ENCODE assay signal across 29 cellular contexts in the genomic region with DNA sequence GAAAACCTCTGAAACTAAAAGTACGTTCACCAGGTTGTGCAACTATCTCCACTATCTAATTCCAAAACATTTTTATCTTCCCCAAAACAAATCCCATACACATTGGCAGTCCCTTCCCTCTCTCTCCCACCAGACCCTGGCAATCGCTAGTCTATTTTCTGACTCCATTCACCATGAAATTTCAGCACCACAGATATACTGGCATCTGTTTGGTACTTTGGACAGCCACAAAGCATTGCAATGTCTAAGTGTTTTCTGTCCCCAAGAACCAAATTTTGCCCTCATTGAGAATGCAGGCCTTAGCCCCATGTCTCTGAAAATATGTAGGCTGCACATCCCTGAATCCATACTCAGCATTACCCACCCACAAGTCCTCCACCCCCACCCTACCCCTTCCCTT.
"Had no signal": no experiment of that assay in that cellular context is flagged by ENCODE, and none has a peak within 500 bp of the region (broad histone marks: within the 10 kb centered on the region; RNA-seq: fewer than 3 reads in every experiment).

No MANE protein-coding gene starts in this region.

- H3K9me3 ChIP-seq: body of pancreas, Peyer's patch had no signal

- H3K27me3 ChIP-seq: body of pancreas, Peyer's patch had no signal

- DNase-seq: activated CD4-positive, alpha-beta memory T cell treated with anti-CD3 and anti-CD28 coated beads, Interleukin-2, amount 10 ng/mL, durations not matched to agents 7 days and 5 days; activated CD4-positive, alpha-beta T cell treated with anti-CD3 and anti-CD28 coated beads for 1 hour; activated CD4-positive, alpha-beta T cell treated with anti-CD3 and anti-CD28 coated beads for 48 hours; activated CD4-positive, CD25-positive, alpha-beta regulatory T cell; activated CD8-positive, alpha-beta memory T cell treated with anti-CD3 and anti-CD28 coated beads for 24 hours; activated CD8-positive, alpha-beta memory T cell treated with anti-CD3 and anti-CD28 coated beads, Interleukin-2, amount 10 ng/mL, durations not matched to agents 7 days and 5 days; activated CD8-positive, alpha-beta memory T cell treated with anti-CD3 and anti-CD28 coated beads, Interleukin-2, amount 50 U/mL, for 48 hours; activated effector memory CD4-positive, alpha-beta T cell treated with Interleukin-2 at 50 U/mL for 16 hours; activated naive CD4-positive, alpha-beta T cell treated with anti-CD3 and anti-CD28 coated beads, Interleukin-2, amount 10 ng/mL, durations not matched to agents 7 days and 5 days; activated T-cell treated with anti-CD3 and anti-CD28 coated beads, Interleukin-2, amount 50 U/mL, for 48 hours; amygdala; body of pancreas; KG1; MM.1S; MV-4-11; NCI-H1092; NCI-H1436 treated with DMSO at 0.1 percent for 48 hours; NCI-H1694 treated with DMSO at 0.1 percent for 48 hours; NCI-H2029 treated with DMSO at 0.1 percent for 48 hours; NCI-H2107; NCI-H2171; NCI-H510A; NCI-H748 treated with DMSO at 0.1 percent for 48 hours; NK-92 treated with Interleukin-12 subunit alpha and Interleukin-12 subunit beta, amount 100 ng/mL, for 24 hours; PC-3; RPMI8226; T-helper 9 cell; WERI-Rb-1 had no signal

- ATAC-seq: activated CD8-positive, alpha-beta memory T cell treated with anti-CD3 and anti-CD28 coated beads, Interleukin-2, amount 10 ng/mL, durations not matched to agents 7 days and 5 days; body of pancreas; PC-3 had no signal

- H3K27ac ChIP-seq: body of pancreas, Peyer's patch, WERI-Rb-1 had no signal

- H3K36me3 ChIP-seq: Peyer's patch, WERI-Rb-1 had no signal

- H3K4me1 ChIP-seq: Peyer's patch had no signal

- H3K4me3 ChIP-seq: body of pancreas, Peyer's patch had no signal
